Comparison of ENCODE assay signal across 8 cellular contexts in genomic region chr3:37741644-37742043, GRCh38.
DNase-seq lines count a peak whose midpoint lies in the region; ATAC-seq and TF ChIP-seq lines count a peak whose summit lies in the region.

No MANE protein-coding gene starts in this region.

- H3K36me3 ChIP-seq in osteoblast (ENCODE audit: insufficient read depth, low read length) = no peaks in the 10 kb centered on the region

- ATAC-seq in activated naive CD8-positive, alpha-beta T cell treated with anti-CD3 and anti-CD28 coated beads, Interleukin-2, amount 50 U/mL, for 24 hours = no peak
- ATAC-seq in GM21717 (IDR thresholded peaks at IDR 0.05; ENCODE audit: unreplicated experiment) (no peak), GM19467 (IDR thresholded peaks at IDR 0.05; ENCODE audit: unreplicated experiment) (no peak), HG03175 (IDR thresholded peaks at IDR 0.05; ENCODE audit: unreplicated experiment) (no peak)

- H3K4me1 Mint-ChIP-seq in activated naive CD8-positive, alpha-beta T cell treated with anti-CD3 and anti-CD28 coated beads, Interleukin-2, amount 50 U/mL, for 24 hours = no peaks in the 10 kb centered on the region

- no peak overlapping the region for H3K4me3 Mint-ChIP-seq in activated naive CD8-positive, alpha-beta T cell treated with anti-CD3 and anti-CD28 coated beads, Interleukin-2, amount 50 U/mL, for 24 hours

- TF ChIP-seq CTCF in epithelial cell of esophagus (IDR thresholded peaks at IDR 0.05; ENCODE audit: insufficient read depth, low read depth, low read length, missing control alignments) (peak; percentile 60), osteoblast (IDR thresholded peaks at IDR 0.05; ENCODE audit: extremely low read depth, low read depth, low read length) (peak; percentile 27)

- no peaks in the 10 kb centered on the region for H3K9me3 Mint-ChIP-seq in activated naive CD8-positive, alpha-beta T cell treated with anti-CD3 and anti-CD28 coated beads, Interleukin-2, amount 50 U/mL, for 24 hours

- H3K27ac Mint-ChIP-seq in activated naive CD8-positive, alpha-beta T cell treated with anti-CD3 and anti-CD28 coated beads, Interleukin-2, amount 50 U/mL, for 24 hours = no peak overlapping the region

- DNase-seq in D341Med (ENCODE audit: low spot score) = peak; percentile 67
- DNase-seq in NCI-H526 (lab: John Stamatoyannopoulos, UW) = peak; percentile 12 to 63
- peak; percentile 49 for DNase-seq in epithelial cell of esophagus (ENCODE audit: low read depth)
- DNase-seq in osteoblast (ENCODE audit: insufficient read length, low spot score, missing footprints) = peak; percentile 77
- no peak for DNase-seq in activated naive CD8-positive, alpha-beta T cell treated with anti-CD3 and anti-CD28 coated beads, Interleukin-2, amount 50 U/mL, for 24 hours

- H4K20me1 ChIP-seq in osteoblast (ENCODE audit: insufficient read depth, low read length) = no peaks in the 10 kb centered on the region

- peaks cover 18% of the 10 kb centered on the region for H3K27me3 ChIP-seq in osteoblast (ENCODE audit: insufficient read depth, low read length)

- no peaks in the 10 kb centered on the region for H3K36me3 Mint-ChIP-seq in activated naive CD8-positive, alpha-beta T cell treated with anti-CD3 and anti-CD28 coated beads, Interleukin-2, amount 50 U/mL, for 24 hours (ENCODE audit: low read depth)

- no peaks in the 10 kb centered on the region for H3K27me3 Mint-ChIP-seq in activated naive CD8-positive, alpha-beta T cell treated with anti-CD3 and anti-CD28 coated beads, Interleukin-2, amount 50 U/mL, for 24 hours

- H3K4me3 ChIP-seq in epithelial cell of esophagus (ENCODE audit: low read length) = no peak overlapping the region
- no peak overlapping the region for H3K4me3 ChIP-seq in osteoblast (ENCODE audit: insufficient read depth, low read length)

- H3K79me2 ChIP-seq in osteoblast (ENCODE audit: insufficient read depth, low read length) = no peaks in the 10 kb centered on the region

- H3K4me2 ChIP-seq in osteoblast (ENCODE audit: insufficient read depth, low read length) = no peak overlapping the region

- no peak overlapping the region for H3K27ac ChIP-seq in osteoblast (ENCODE audit: low read depth, low read length)

- no peaks in the 10 kb centered on the region for H3K9me3 ChIP-seq in osteoblast (ENCODE audit: low read depth, low read length)

- H2AFZ ChIP-seq in osteoblast (ENCODE audit: low read length) = no peak overlapping the region

- no peaks in the 10 kb centered on the region for H3K4me1 ChIP-seq in osteoblast (ENCODE audit: insufficient read depth, low read length)
